ENCODE assay signal across 29 cellular contexts in genomic region chr5:61591859-61592258, GRCh38.
"Had no signal": no experiment of that assay in that cellular context is flagged by ENCODE, and none has a peak within 500 bp of the region (broad histone marks: within the 10 kb centered on the region; RNA-seq: fewer than 3 reads in every experiment).

No MANE protein-coding gene starts in this region.

- H3K4me3 Mint-ChIP-seq: dendritic cell treated with granulocyte-macrophage colony-stimulating factor and Interleukin-4, amounts not matched to agents 40 ng/mL and 50 ng/mL, for 4 days; effector memory CD8-positive, alpha-beta T cell; endodermal cell had no signal

- H3K4me1 Mint-ChIP-seq: endodermal cell had no signal

- H3K27ac ChIP-seq: colonic mucosa, coronary artery, dorsolateral prefrontal cortex, epithelial cell of prostate, esophagus muscularis mucosa, esophagus squamous epithelium, foreskin keratinocyte, gastrocnemius medialis, gastroesophageal sphincter, heart left ventricle, heart right ventricle had no signal

- H3K27me3 Mint-ChIP-seq: dendritic cell treated with granulocyte-macrophage colony-stimulating factor and Interleukin-4, amounts not matched to agents 40 ng/mL and 50 ng/mL, for 4 days had no signal

- H3K4me3 ChIP-seq: colonic mucosa, coronary artery, dorsolateral prefrontal cortex, esophagus muscularis mucosa, esophagus squamous epithelium, gastrocnemius medialis, gastroesophageal sphincter, heart left ventricle, heart right ventricle had no signal

- H3K4me1 ChIP-seq: colonic mucosa, esophagus squamous epithelium, foreskin keratinocyte, gastrocnemius medialis had no signal

- ATAC-seq: effector memory CD8-positive, alpha-beta T cell; esophagus mucosa; foreskin keratinocyte; gastrocnemius medialis; gastroesophageal sphincter; heart left ventricle; heart right ventricle had no signal

- H3K27ac Mint-ChIP-seq: dendritic cell treated with granulocyte-macrophage colony-stimulating factor and Interleukin-4, amounts not matched to agents 40 ng/mL and 50 ng/mL, for 4 days; effector memory CD8-positive, alpha-beta T cell; endodermal cell had no signal

- H3K27me3 ChIP-seq: colonic mucosa, dorsolateral prefrontal cortex, esophagus muscularis mucosa, esophagus squamous epithelium, gastrocnemius medialis, gastroesophageal sphincter, heart left ventricle, heart right ventricle had no signal

- H3K36me3 ChIP-seq: colonic mucosa, esophagus muscularis mucosa, esophagus squamous epithelium, gastrocnemius medialis, gastroesophageal sphincter, heart left ventricle, heart right ventricle had no signal

- H3K9me3 ChIP-seq: colonic mucosa, esophagus muscularis mucosa, gastrocnemius medialis, gastroesophageal sphincter, heart left ventricle had no signal

- FAIRE-seq: colon, endometrium, endothelial cell of umbilical vein, frontal cortex had no signal

- H3K9me3 Mint-ChIP-seq: dendritic cell treated with granulocyte-macrophage colony-stimulating factor and Interleukin-4, amounts not matched to agents 40 ng/mL and 50 ng/mL, for 4 days; effector memory CD8-positive, alpha-beta T cell had no signal

- DNase-seq: colonic mucosa; cortex of kidney; dermis blood vessel endothelial cell; dorsolateral prefrontal cortex; effector CD4-positive, alpha-beta T cell; effector CD8-positive, alpha-beta T cell; effector memory CD4-positive, alpha-beta T cell; effector memory CD8-positive, alpha-beta T cell; endodermal cell; erythroblast; esophagus squamous epithelium; foreskin fibroblast; foreskin keratinocyte; foreskin melanocyte; gastrocnemius medialis; glutamatergic neuron; head of caudate nucleus; heart left ventricle; heart right ventricle had no signal
